Comparison of ENCODE assay signal across 23 cellular contexts in genomic region chr15:49693491-49693890, GRCh38.
"Had no signal": no experiment of that assay in that cellular context is flagged by ENCODE, and none has a peak within 500 bp of the region (broad histone marks: within the 10 kb centered on the region; RNA-seq: fewer than 3 reads in every experiment).

No MANE protein-coding gene starts in this region.

- H3K36me3 ChIP-seq: heart right ventricle, sigmoid colon, spleen, upper lobe of right lung had no signal

- H3K4me3 ChIP-seq: heart right ventricle, sigmoid colon, spleen, upper lobe of right lung had no signal

- ATAC-seq: heart right ventricle, left colon, T-cell, upper lobe of right lung had no signal

- H3K4me3 Mint-ChIP-seq: activated naive CD8-positive, alpha-beta T cell treated with anti-CD3 and anti-CD28 coated beads for 36 hours; dendritic cell treated with granulocyte-macrophage colony-stimulating factor and Interleukin-4, amounts not matched to agents 40 ng/mL and 50 ng/mL, for 4 days; memory B cell; nephron progenitor cell; T-cell; T-helper 2 cell treated with Interferon-gamma antibody and Interleukin-4, amounts not matched to agents 5 μg/mL and 100 μg/mL, for 36 hours had no signal

- H3K4me1 Mint-ChIP-seq: activated naive CD8-positive, alpha-beta T cell treated with anti-CD3 and anti-CD28 coated beads for 36 hours; memory B cell; nephron progenitor cell; T-cell had no signal

- H3K27me3 Mint-ChIP-seq: dendritic cell treated with granulocyte-macrophage colony-stimulating factor and Interleukin-4, amounts not matched to agents 40 ng/mL and 50 ng/mL, for 4 days had no signal

- H3K36me3 Mint-ChIP-seq: activated naive CD8-positive, alpha-beta T cell treated with anti-CD3 and anti-CD28 coated beads for 36 hours; memory B cell; T-cell had no signal

- H3K27me3 ChIP-seq: heart right ventricle, sigmoid colon, spleen, upper lobe of right lung had no signal

- H3K4me1 ChIP-seq: heart right ventricle, sigmoid colon, spleen, upper lobe of right lung had no signal

- DNase-seq: activated CD4-positive, alpha-beta T cell treated with anti-CD3 and anti-CD28 coated beads for 1 hour; activated CD4-positive, alpha-beta T cell treated with anti-CD3 and anti-CD28 coated beads, Interleukin-2, amount 50 U/mL, for 1 hour; activated naive CD4-positive, alpha-beta T cell; activated naive CD8-positive, alpha-beta T cell treated with anti-CD3 and anti-CD28 coated beads for 36 hours; activated T-cell treated with anti-CD3 and anti-CD28 coated beads, Interleukin-2, amount 50 U/mL, for 1 hour; amniotic stem cell; cerebellar nuclear complex; effector CD4-positive, alpha-beta T cell; heart right ventricle; left colon; nephron progenitor cell; nucleus accumbens; posterior cingulate gyrus; sigmoid colon; spleen; stimulated activated CD4-positive, alpha-beta T cell treated with anti-CD3 and anti-CD28 coated beads, Interleukin-4, amount 100 ng/mL, for 1 hour; stimulated activated naive CD4-positive, alpha-beta T cell treated with Interleukin-2 at 50 U/mL for 16 hours; T-cell; upper lobe of right lung had no signal

- H3K9me3 Mint-ChIP-seq: activated naive CD8-positive, alpha-beta T cell treated with anti-CD3 and anti-CD28 coated beads for 36 hours; activated T-helper 2 cell treated with anti-CD3 and anti-CD28 coated beads, Interferon-gamma antibody, Interleukin-2, Interleukin-4, amounts not matched to agents 10 μg/mL and 5 μg/mL and 100 μg/mL, durations not matched to agents 14 hours and 24 hours and 36 hours; dendritic cell treated with granulocyte-macrophage colony-stimulating factor and Interleukin-4, amounts not matched to agents 40 ng/mL and 50 ng/mL, for 4 days; memory B cell; nephron progenitor cell; T-cell; T-helper 2 cell treated with Interferon-gamma antibody and Interleukin-4, amounts not matched to agents 5 μg/mL and 100 μg/mL, for 36 hours had no signal

- H3K27ac Mint-ChIP-seq: activated naive CD8-positive, alpha-beta T cell treated with anti-CD3 and anti-CD28 coated beads for 36 hours; activated T-helper 2 cell treated with anti-CD3 and anti-CD28 coated beads, Interferon-gamma antibody, Interleukin-2, Interleukin-4, amounts not matched to agents 10 μg/mL and 5 μg/mL and 100 μg/mL, durations not matched to agents 14 hours and 24 hours and 36 hours; dendritic cell treated with granulocyte-macrophage colony-stimulating factor and Interleukin-4, amounts not matched to agents 40 ng/mL and 50 ng/mL, for 4 days; memory B cell; nephron progenitor cell; T-cell; T-helper 2 cell treated with Interferon-gamma antibody and Interleukin-4, amounts not matched to agents 5 μg/mL and 100 μg/mL, for 36 hours had no signal

- H3K27ac ChIP-seq: heart right ventricle, sigmoid colon, spleen, upper lobe of right lung had no signal

- H3K9me3 ChIP-seq: heart right ventricle, sigmoid colon, spleen, upper lobe of right lung had no signal
